ENCODE assay signal across 18 cellular contexts in the genomic region with DNA sequence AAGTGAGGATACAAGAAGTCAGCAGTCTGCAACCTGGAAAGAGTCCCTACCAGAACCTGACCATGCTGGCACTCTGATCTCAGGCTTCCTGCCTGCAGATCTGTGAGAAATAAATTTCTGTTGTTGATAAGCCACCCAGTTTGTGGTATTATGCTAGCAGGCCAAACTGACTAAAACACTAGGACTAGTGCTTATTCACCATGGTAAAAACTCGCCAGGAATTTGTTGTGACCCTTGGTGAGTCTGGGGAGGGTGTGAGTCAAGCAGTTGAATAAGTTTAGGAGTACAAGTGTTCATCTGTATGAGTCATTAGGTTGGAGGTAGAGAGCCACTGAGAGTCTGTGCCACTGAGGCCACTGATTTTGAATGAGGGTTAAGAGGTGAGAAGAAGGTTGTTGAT. TPM values are rescaled to one million over a fixed set of nuclear protein-coding genes. Genes with fewer than 3 reads are reported as not detected.
DNase-seq lines count a peak whose midpoint lies in the region; ATAC-seq and TF ChIP-seq lines count a peak whose summit lies in the region.
"Had no signal": no experiment of that assay in that cellular context is flagged by ENCODE, and none has a peak within 500 bp of the region (broad histone marks: within the 10 kb centered on the region; RNA-seq: fewer than 3 reads in every experiment).

No MANE protein-coding gene starts in this region.

- no peaks in the 10 kb centered on the region; the same call in 1 of the 2 replicates for H3K36me3 ChIP-seq in MG63

- DNase-seq in AG09309 (ENCODE audit: low read depth) = peak; percentile 80
- peak; percentile 25 for DNase-seq in MG63
- DNase-seq in fibroblast of pulmonary artery (ENCODE audit: low read depth) = peak; percentile 24
- DNase-seq in activated CD4-positive, alpha-beta T cell treated with anti-CD3 and anti-CD28 coated beads for 4 hours = no peak
- no peak for DNase-seq in stimulated activated naive B cell treated with anti-CD40 and anti-IgM and Interleukin-4, amounts not matched to agents 10 μg/mL and 1 μg/mL and 100 μg/mL, for 72 hours
- DNase-seq: activated T-cell treated with anti-CD3 and anti-CD28 coated beads, Interleukin-2, amount 50 U/mL, for 1 hour; aorta; CD4-positive, CD25-positive, alpha-beta regulatory T cell; effector CD8-positive, alpha-beta T cell; glutamatergic neuron; GOT3; naive thymus-derived CD8-positive, alpha-beta T cell; NCI-H345; stimulated activated CD4-positive, alpha-beta T cell treated with anti-CD3 and anti-CD28 coated beads, Interleukin-4, amount 100 ng/mL, for 1 hour; stimulated activated naive CD4-positive, alpha-beta T cell treated with Interleukin-2 at 50 U/mL for 16 hours had no signal

- H3K4me3 ChIP-seq in AG09309 (ENCODE audit: control insufficient read depth, low read depth, low read length) (no peak overlapping the region), MG63 (no peak overlapping the region), fibroblast of pulmonary artery (replicated peaks; ENCODE audit: low read depth, low read length) (no peak overlapping the region)
- H3K4me3 ChIP-seq: right atrium auricular region had no signal

- H3K36me3 Mint-ChIP-seq in stimulated activated naive B cell treated with anti-CD40 and anti-IgM and Interleukin-4, amounts not matched to agents 10 μg/mL and 1 μg/mL and 100 μg/mL, for 72 hours = peaks cover 76 to 83% of the 10 kb centered on the region in 2 donors

- no peaks in the 10 kb centered on the region for H3K27me3 ChIP-seq in MG63
- H3K27me3 ChIP-seq: right atrium auricular region had no signal

- no peak overlapping the region for H3K4me3 Mint-ChIP-seq in stimulated activated naive B cell treated with anti-CD40 and anti-IgM and Interleukin-4, amounts not matched to agents 10 μg/mL and 1 μg/mL and 100 μg/mL, for 72 hours

- H3K27ac Mint-ChIP-seq in stimulated activated naive B cell treated with anti-CD40 and anti-IgM and Interleukin-4, amounts not matched to agents 10 μg/mL and 1 μg/mL and 100 μg/mL, for 72 hours = no peak overlapping the region
- H3K27ac Mint-ChIP-seq: CD4-positive, CD25-positive, alpha-beta regulatory T cell had no signal

- H3K9me3 ChIP-seq in MG63 = peaks cover 34% of the 10 kb centered on the region

- no peaks in the 10 kb centered on the region for H3K27me3 Mint-ChIP-seq in stimulated activated naive B cell treated with anti-CD40 and anti-IgM and Interleukin-4, amounts not matched to agents 10 μg/mL and 1 μg/mL and 100 μg/mL, for 72 hours
- H3K27me3 Mint-ChIP-seq: CD4-positive, CD25-positive, alpha-beta regulatory T cell; naive thymus-derived CD8-positive, alpha-beta T cell had no signal

- no peak for TF ChIP-seq CTCF in AG09309 (IDR thresholded peaks at IDR 0.05; ENCODE audit: control insufficient read depth, insufficient read depth, low read depth, low read length, missing control alignments)
- TF ChIP-seq CTCF in fibroblast of pulmonary artery (IDR thresholded peaks at IDR 0.05; ENCODE audit: low read length, missing control alignments) = no peak

- no peak for ATAC-seq in GM19351 (IDR thresholded peaks at IDR 0.05; ENCODE audit: unreplicated experiment)
- ATAC-seq in stimulated activated naive B cell treated with anti-CD40 and anti-IgM and Interleukin-4, amounts not matched to agents 10 μg/mL and 1 μg/mL and 100 μg/mL, for 72 hours (replicated peaks) = no peak
- ATAC-seq: activated CD4-positive, CD25-positive, alpha-beta regulatory T cell treated with anti-CD3 and anti-CD28 coated beads, Interleukin-2, amount 50 U/mL, for 24 hours; naive thymus-derived CD8-positive, alpha-beta T cell had no signal

- H3K9me3 Mint-ChIP-seq in stimulated activated naive B cell treated with anti-CD40 and anti-IgM and Interleukin-4, amounts not matched to agents 10 μg/mL and 1 μg/mL and 100 μg/mL, for 72 hours = peaks cover 39 to 40% of the 10 kb centered on the region in 2 donors

- peaks cover 17 to 36% of the 10 kb centered on the region in 2 donors for H3K4me1 Mint-ChIP-seq in stimulated activated naive B cell treated with anti-CD40 and anti-IgM and Interleukin-4, amounts not matched to agents 10 μg/mL and 1 μg/mL and 100 μg/mL, for 72 hours

RNA-seq across cellular contexts. Expression of a gene that starts 3.6 kb away (rescaled TPM):
- not detected in 2 replicates for total RNA-seq in MG63 (2014; rRNA removed; shearing (Covaris generic); ENCODE audit: low replicate concordance)

RNA-seq across cellular contexts. Expression of a gene that starts 8.8 kb away (rescaled TPM):
- total RNA-seq in MG63 (2014; rRNA removed; shearing (Covaris generic); ENCODE audit: low replicate concordance) = 7.7 and 9.1 TPM in 2 replicates

RNA-seq across cellular contexts. Expression of a gene that starts 12.2 kb away (rescaled TPM):
- total RNA-seq in MG63 (2014; rRNA removed; shearing (Covaris generic); ENCODE audit: low replicate concordance) = 3.4 and 9.4 TPM in 2 replicates

RNA-seq across cellular contexts. Expression of a gene that starts 26.5 kb away (rescaled TPM):
- 5.0 and 14.1 TPM in 2 replicates for total RNA-seq in MG63 (2014; rRNA removed; shearing (Covaris generic); ENCODE audit: low replicate concordance)

RNA-seq across cellular contexts. Expression of a gene that starts 27.9 kb away (rescaled TPM):
- total RNA-seq in MG63 (2014; rRNA removed; shearing (Covaris generic); ENCODE audit: low replicate concordance) = 4.2 and 5.1 TPM in 2 replicates

Comparison
In these comparisons a context has a peak if more than half of its experiments do, and no peak if none do; other contexts are left out.
1. DNase-seq: peak in AG09309 (single experiment), MG63 (single experiment) and fibroblast of pulmonary artery (single experiment); none in activated CD4-positive, alpha-beta T cell treated with anti-CD3 and anti-CD28 coated beads for 4 hours (0 of 2) and stimulated activated naive B cell treated with anti-CD40 and anti-IgM and Interleukin-4, amounts not matched to agents 10 μg/mL and 1 μg/mL and 100 μg/mL, for 72 hours (single experiment).